ENCODE assay signal across 11 cellular contexts in the genomic region with DNA sequence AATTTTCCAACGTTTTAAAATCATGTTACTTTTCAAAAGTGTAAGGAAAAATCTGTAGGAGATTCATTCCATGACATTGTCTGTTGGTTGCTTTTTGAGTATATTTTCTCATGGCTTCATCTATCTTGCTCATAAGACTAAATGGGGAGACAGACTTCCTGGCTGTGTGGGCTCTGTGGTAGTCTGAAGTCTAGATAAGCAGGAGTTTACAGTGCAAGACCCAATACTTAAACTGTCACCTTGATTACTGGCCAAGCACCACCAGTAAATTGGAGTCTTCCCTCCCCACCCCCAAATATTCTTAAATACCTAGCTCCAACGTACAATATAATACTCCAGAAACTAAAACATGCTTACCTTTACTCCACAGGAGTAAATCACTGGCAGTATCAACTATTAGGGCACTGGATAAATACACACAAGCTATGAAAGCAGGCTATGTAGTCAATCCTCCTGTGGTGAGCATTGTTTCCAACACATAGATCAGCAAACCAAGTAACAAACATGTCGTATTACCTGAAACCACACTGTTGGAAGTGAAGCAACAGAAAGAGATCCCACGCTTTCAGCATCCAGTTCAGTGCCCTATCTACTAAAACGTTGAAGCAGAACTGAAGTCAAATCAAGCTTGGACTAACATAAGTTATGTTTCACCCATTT. TPM values are rescaled to one million over a fixed set of nuclear protein-coding genes. Genes with fewer than 3 reads are reported as not detected.
DNase-seq lines count a peak whose midpoint lies in the region; ATAC-seq and TF ChIP-seq lines count a peak whose summit lies in the region.
"Had no signal": no experiment of that assay in that cellular context is flagged by ENCODE, and none has a peak within 500 bp of the region (broad histone marks: within the 10 kb centered on the region; RNA-seq: fewer than 3 reads in every experiment).

No MANE protein-coding gene starts in this region.

- peak overlapping the region; percentile 25 to 97 (median 88); a peak in 18 of 22 replicates for H3K4me2 ChIP-seq in BLaER1 treated with 17β-estradiol and CSF1 and Interleukin-3, amounts not matched to agents 10 nM and 100 nM
- H3K4me2 ChIP-seq in mesendoderm (ENCODE audit: low read length), result peak overlapping the region; percentile 0
- no peak overlapping the region for H3K4me2 ChIP-seq in Karpas-422 (ENCODE audit: low read depth, low read length, poor library complexity, severe bottlenecking)

- H4K8ac ChIP-seq in mesendoderm (ENCODE audit: low read depth, low read length), result no peak overlapping the region

- 100% methylated on average over 1 of the region's 5 CpGs for WGBS in mesendoderm (ENCODE audit: extremely low coverage, insufficient coverage, low lambda C conversion rate)
- 51% methylated on average over 5 of the region's 5 CpGs for WGBS in suprapubic skin

- no peak overlapping the region for H2BK15ac ChIP-seq in mesendoderm (replicated peaks; ENCODE audit: low read depth)

- no peak overlapping the region for H3K18ac ChIP-seq in mesendoderm (ENCODE audit: low read length)

- H3K4me1 Mint-ChIP-seq in activated T-helper 1 cell treated with anti-CD3 and anti-CD28 coated beads, Interleukin-12 subunit alpha, Interleukin-12 subunit beta, Interleukin-2, Interleukin-4 antibody, amounts not matched to agents 30 ng/mL and 10 ng/mL and 1 ng/mL, durations not matched to agents 14 hours and 24 hours and 36 hours (ENCODE audit: low read depth), result peaks cover 70% of the 10 kb centered on the region

- H3K9me3 ChIP-seq in BLaER1 treated with 17β-estradiol and CSF1 and Interleukin-3, amounts not matched to agents 10 nM and 100 nM (replicated peaks in 1 of 11), result no peaks in the 10 kb centered on the region
- H3K9me3 ChIP-seq in suprapubic skin (no peaks in the 10 kb centered on the region), Karpas-422 (ENCODE audit: low read length) (no peaks in the 10 kb centered on the region)

- peak overlapping the region in 2 of 11 experiments; percentile 14 to 15; a peak in 1 of 22 replicates for H3K9ac ChIP-seq in BLaER1 treated with 17β-estradiol and CSF1 and Interleukin-3, amounts not matched to agents 10 nM and 100 nM
- H3K9ac ChIP-seq in mesendoderm (ENCODE audit: low read length), result peak overlapping the region; percentile 26
- H3K9ac ChIP-seq in Karpas-422 (ENCODE audit: low read length), result no peak overlapping the region

- H3K79me1 ChIP-seq in mesendoderm (ENCODE audit: low read length), result no peaks in the 10 kb centered on the region

- no peak overlapping the region for H3K23ac ChIP-seq in mesendoderm (ENCODE audit: low read length)

- H4K5ac ChIP-seq in mesendoderm (ENCODE audit: low read length), result no peak overlapping the region

- H3K36me3 Mint-ChIP-seq in activated T-helper 1 cell treated with anti-CD3 and anti-CD28 coated beads, Interleukin-12 subunit alpha, Interleukin-12 subunit beta, Interleukin-2, Interleukin-4 antibody, amounts not matched to agents 30 ng/mL and 10 ng/mL and 1 ng/mL, durations not matched to agents 14 hours and 24 hours and 36 hours (ENCODE audit: low read depth), result peaks cover 54% of the 10 kb centered on the region

- H3K9me2 ChIP-seq in Karpas-422 (replicated peaks; ENCODE audit: insufficient read depth, low read length), result no peaks in the 10 kb centered on the region

- TF ChIP-seq CTCF in HFF-Myc (IDR thresholded peaks at IDR 0.05; ENCODE audit: low read depth, low read length, missing control alignments) (no peak), suprapubic skin (IDR thresholded peaks at IDR 0.05) (no peak)

- no peak overlapping the region for H3K4me3 ChIP-seq in BLaER1 treated with 17β-estradiol and CSF1 and Interleukin-3, amounts not matched to agents 10 nM and 100 nM
- 0 out of 2 replicates have a peak overlapping the region, but pooled peaks have one; percentile 7 for H3K4me3 ChIP-seq in HFF-Myc (replicated peaks; ENCODE audit: low read depth, low read length)
- H3K4me3 ChIP-seq in mesendoderm (ENCODE audit: low read length), result no peak overlapping the region
- H3K4me3 ChIP-seq in suprapubic skin, result no peak overlapping the region
- H3K4me3 ChIP-seq in Karpas-422 (ENCODE audit: low read length), result no peak overlapping the region

- DNase-seq in HFF-Myc (ENCODE audit: extremely low read depth, low read depth), result no peak
- DNase-seq in activated T-helper 1 cell treated with anti-CD3 and anti-CD28 coated beads, Interleukin-12 subunit alpha, Interleukin-12 subunit beta, Interleukin-2, Interleukin-4 antibody, amounts not matched to agents 30 ng/mL and 10 ng/mL and 1 ng/mL, durations not matched to agents 14 hours and 24 hours and 36 hours (ENCODE audit: low spot score), result no peak
- no peak for DNase-seq in mesendoderm
- no peak for DNase-seq in suprapubic skin (ENCODE audit: low spot score in 2 of 2)
- DNase-seq in Karpas-422, result no peak
- DNase-seq: NCI-H1436 treated with DMSO at 0.1 percent for 48 hours; NK-92 treated with Interleukin-12 subunit alpha and Interleukin-12 subunit beta, amount 100 ng/mL, for 24 hours had no signal

- H2AK5ac ChIP-seq in mesendoderm (ENCODE audit: low read length), result no peak overlapping the region

- no peak overlapping the region for H3K4ac ChIP-seq in mesendoderm (ENCODE audit: low read depth, low read length)

- intact Hi-C loops in activated T-helper 1 cell treated with anti-CD3 and anti-CD28 coated beads, Interleukin-12 subunit alpha, Interleukin-12 subunit beta, Interleukin-2, Interleukin-4 antibody, amounts not matched to agents 30 ng/mL and 10 ng/mL and 1 ng/mL, durations not matched to agents 14 hours and 24 hours and 36 hours (cut with micrococcal nuclease), result loop anchor here (1.0 kb wide), 1 partner anchor 10 kb away; no protein-coding TSS in a partner anchor

- peak overlapping the region; percentile 78 for H3K27ac Mint-ChIP-seq in activated T-helper 1 cell treated with anti-CD3 and anti-CD28 coated beads, Interleukin-12 subunit alpha, Interleukin-12 subunit beta, Interleukin-2, Interleukin-4 antibody, amounts not matched to agents 30 ng/mL and 10 ng/mL and 1 ng/mL, durations not matched to agents 14 hours and 24 hours and 36 hours

- peaks cover 90% of the 10 kb centered on the region for H3K79me2 ChIP-seq in mesendoderm (ENCODE audit: control insufficient read depth, insufficient read depth, low read length)
- peaks cover 98% of the 10 kb centered on the region for H3K79me2 ChIP-seq in Karpas-422 (ENCODE audit: low read length)

- H4K20me1 ChIP-seq in BLaER1 treated with 17β-estradiol and CSF1 and Interleukin-3, amounts not matched to agents 10 nM and 100 nM, result peaks cover 100% of the 10 kb centered on the region in 11 experiments
- peaks cover 49% of the 10 kb centered on the region for H4K20me1 ChIP-seq in Karpas-422 (ENCODE audit: insufficient read depth, low read depth, low read length)

- H3K4me3 Mint-ChIP-seq in activated T-helper 1 cell treated with anti-CD3 and anti-CD28 coated beads, Interleukin-12 subunit alpha, Interleukin-12 subunit beta, Interleukin-2, Interleukin-4 antibody, amounts not matched to agents 30 ng/mL and 10 ng/mL and 1 ng/mL, durations not matched to agents 14 hours and 24 hours and 36 hours, result peak overlapping the region; percentile 43
- H3K4me3 Mint-ChIP-seq: nephron had no signal

- no peak for ATAC-seq in HG02981 (IDR thresholded peaks at IDR 0.05; ENCODE audit: unreplicated experiment)
- ATAC-seq in HG03342 (IDR thresholded peaks at IDR 0.05; ENCODE audit: unreplicated experiment), result no peak

- no peaks in the 10 kb centered on the region for H3K9me3 Mint-ChIP-seq in activated T-helper 1 cell treated with anti-CD3 and anti-CD28 coated beads, Interleukin-12 subunit alpha, Interleukin-12 subunit beta, Interleukin-2, Interleukin-4 antibody, amounts not matched to agents 30 ng/mL and 10 ng/mL and 1 ng/mL, durations not matched to agents 14 hours and 24 hours and 36 hours
- H3K9me3 Mint-ChIP-seq: nephron had no signal

- no peak overlapping the region for H3K27ac ChIP-seq in BLaER1 treated with 17β-estradiol and CSF1 and Interleukin-3, amounts not matched to agents 10 nM and 100 nM
- H3K27ac ChIP-seq in mesendoderm (ENCODE audit: low read depth, low read length) (no peak overlapping the region), suprapubic skin (no peak overlapping the region), Karpas-422 (ENCODE audit: low read length) (no peak overlapping the region)

- no peaks in the 10 kb centered on the region for H3K27me3 ChIP-seq in BLaER1 treated with 17β-estradiol and CSF1 and Interleukin-3, amounts not matched to agents 10 nM and 100 nM
- H3K27me3 ChIP-seq in mesendoderm (ENCODE audit: insufficient read depth, low read length, poor library complexity), result no peaks in the 10 kb centered on the region
- no peaks in the 10 kb centered on the region for H3K27me3 ChIP-seq in suprapubic skin
- no peaks in the 10 kb centered on the region for H3K27me3 ChIP-seq in Karpas-422 (ENCODE audit: low read length)

- no peak overlapping the region for H2AFZ ChIP-seq in Karpas-422 (ENCODE audit: low read length)

- H3K36me3 ChIP-seq in BLaER1 treated with 17β-estradiol and CSF1 and Interleukin-3, amounts not matched to agents 10 nM and 100 nM, result peaks cover 56 to 100% (median 92%) of the 10 kb centered on the region in 11 experiments
- H3K36me3 ChIP-seq in mesendoderm (ENCODE audit: control insufficient read depth, insufficient read depth, low read length), result peaks cover 2% of the 10 kb centered on the region
- H3K36me3 ChIP-seq in suprapubic skin, result peaks cover 3% of the 10 kb centered on the region
- H3K36me3 ChIP-seq in Karpas-422 (ENCODE audit: insufficient read depth, low read length), result peaks cover 45% of the 10 kb centered on the region

- no peak for TF ChIP-seq EP300 in suprapubic skin (IDR thresholded peaks at IDR 0.05)

- no peak overlapping the region for H2BK5ac ChIP-seq in mesendoderm (ENCODE audit: low read length)

- peaks cover 58 to 87% (median 80%) of the 10 kb centered on the region in 10 experiments for H3K4me1 ChIP-seq in BLaER1 treated with 17β-estradiol and CSF1 and Interleukin-3, amounts not matched to agents 10 nM and 100 nM
- H3K4me1 ChIP-seq in mesendoderm (ENCODE audit: control insufficient read depth, low read depth, low read length) (peaks cover 2% of the 10 kb centered on the region), suprapubic skin (peaks cover 88% of the 10 kb centered on the region), Karpas-422 (ENCODE audit: low read length) (peaks cover 35% of the 10 kb centered on the region)

- H2BK120ac ChIP-seq in mesendoderm (ENCODE audit: low read depth, low read length), result no peak overlapping the region

- TF ChIP-seq POLR2A in suprapubic skin (IDR thresholded peaks at IDR 0.05), result no peak

- H3K56ac ChIP-seq in mesendoderm (ENCODE audit: low read length), result peak overlapping the region; percentile 31

- no peaks in the 10 kb centered on the region for H3K27me3 Mint-ChIP-seq in activated T-helper 1 cell treated with anti-CD3 and anti-CD28 coated beads, Interleukin-12 subunit alpha, Interleukin-12 subunit beta, Interleukin-2, Interleukin-4 antibody, amounts not matched to agents 30 ng/mL and 10 ng/mL and 1 ng/mL, durations not matched to agents 14 hours and 24 hours and 36 hours (ENCODE audit: insufficient read depth)

RNA-seq across cellular contexts. Expression of gene HNRNPD, which starts 6.2 kb away (rescaled TPM):
- 434 and 438 TPM in 2 replicates for total RNA-seq in activated T-helper 1 cell treated with anti-CD3 and anti-CD28 coated beads, Interleukin-12 subunit alpha, Interleukin-12 subunit beta, Interleukin-2, Interleukin-4 antibody, amounts not matched to agents 30 ng/mL and 10 ng/mL and 1 ng/mL, durations not matched to agents 14 hours and 24 hours and 36 hours
- polyA plus RNA-seq in mesendoderm (2013, experiment 1 of 2), result 767 TPM
- 774 TPM for polyA plus RNA-seq in mesendoderm (2013, experiment 2 of 2)
- total RNA-seq in suprapubic skin, result 100 to 1,000 TPM in 1 of 4 donors, 10 to 100 TPM in 3; 65.5 to 253 (median 78.1) TPM
- 50.7 and 64.1 TPM in 2 replicates for total RNA-seq in Karpas-422 (2014; rRNA removed; shearing (Covaris generic); ENCODE audit: low replicate concordance)
